ENCODE assay signal across 9 cellular contexts in genomic region chr13:52840066-52840465, GRCh38. TPM values are rescaled to one million over a fixed set of nuclear protein-coding genes. Genes with fewer than 3 reads are reported as not detected.
"Had no signal": no experiment of that assay in that cellular context is flagged by ENCODE, and none has a peak within 500 bp of the region (broad histone marks: within the 10 kb centered on the region; RNA-seq: fewer than 3 reads in every experiment).

No MANE protein-coding gene starts in this region.

- FAIRE-seq: G401.6, GM12878, GM12891, GM12892, GM18507, GM19239 had no signal

- H3K4me3 ChIP-seq: GM12878 had no signal

- ATAC-seq: GM12878 had no signal

- DNase-seq: GDM1, GF-D8 had no signal

RNA-seq across cellular contexts. Expression of gene PCDH8, which starts 8.4 kb away (rescaled TPM):
- total RNA-seq: G401 had no signal
